9 cellular contexts compared by ENCODE assay signal in the genomic region with DNA sequence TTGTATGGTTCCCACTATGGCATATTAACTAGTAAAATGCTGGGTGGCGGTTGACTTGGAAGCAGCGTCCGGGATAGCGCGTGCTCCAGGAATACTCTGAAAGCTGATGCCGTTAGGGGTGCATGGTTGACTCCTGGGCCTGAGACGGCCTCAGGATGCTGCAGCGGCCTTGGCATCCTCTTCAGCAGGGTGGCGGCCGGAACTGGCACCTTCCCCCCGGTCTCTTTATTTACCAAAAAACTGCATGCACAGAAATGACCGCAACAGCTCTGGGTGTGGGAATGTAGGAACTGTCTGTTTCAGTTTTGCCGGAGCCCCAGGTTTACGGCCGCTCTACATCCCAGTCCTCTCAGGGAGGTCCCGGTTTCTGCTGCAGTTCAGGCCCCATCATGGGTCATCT. TPM values are rescaled to one million over a fixed set of nuclear protein-coding genes. Genes with fewer than 3 reads are reported as not detected.
DNase-seq lines count a peak whose midpoint lies in the region; ATAC-seq and TF ChIP-seq lines count a peak whose summit lies in the region.
"Had no signal": no experiment of that assay in that cellular context is flagged by ENCODE, and none has a peak within 500 bp of the region (broad histone marks: within the 10 kb centered on the region; RNA-seq: fewer than 3 reads in every experiment).

No MANE protein-coding gene starts in this region.

- H3K4me2 ChIP-seq in PC-9, result peak overlapping the region; percentile 70

- H3K27me3 ChIP-seq in PC-9 (ENCODE audit: insufficient read depth, low read depth) (no peaks in the 10 kb centered on the region), colonic mucosa (no peaks in the 10 kb centered on the region)

- no peak overlapping the region for H2AFZ ChIP-seq in PC-9

- H3K4me3 Mint-ChIP-seq in natural killer cell (peak overlapping the region; percentile 79), endothelial cell (ENCODE audit: unreplicated experiment) (no peak overlapping the region)
- H3K4me3 Mint-ChIP-seq: type B pancreatic cell had no signal

- H3K27me3 Mint-ChIP-seq in natural killer cell (ENCODE audit: low read depth in 2 of 2) (no peaks in the 10 kb centered on the region), endothelial cell (ENCODE audit: unreplicated experiment) (peaks cover 3% of the 10 kb centered on the region)
- H3K27me3 Mint-ChIP-seq: type B pancreatic cell had no signal

- H3K36me3 Mint-ChIP-seq in natural killer cell (no peaks in the 10 kb centered on the region), endothelial cell (ENCODE audit: low read depth, unreplicated experiment) (peaks cover 16% of the 10 kb centered on the region)

- no peaks in the 10 kb centered on the region for H4K20me1 ChIP-seq in PC-9 (ENCODE audit: insufficient read depth)

- H3K9me3 Mint-ChIP-seq in natural killer cell (no peaks in the 10 kb centered on the region), endothelial cell (ENCODE audit: unreplicated experiment) (no peaks in the 10 kb centered on the region)
- H3K9me3 Mint-ChIP-seq: type B pancreatic cell had no signal

- H3K4me1 Mint-ChIP-seq in natural killer cell (peaks cover 53 to 60% of the 10 kb centered on the region in 2 donors), endothelial cell (ENCODE audit: unreplicated experiment) (peaks cover 18% of the 10 kb centered on the region)

- CTCF ChIA-PET in PC-9 (lab: Charles Lee), result interaction anchor here (0.9 kb wide), 1 partner anchor 26 kb away, joined by 3 read pairs; no protein-coding TSS in a partner anchor

- peaks cover 48% of the 10 kb centered on the region for H3K4me1 ChIP-seq in PC-9 (replicated peaks; ENCODE audit: insufficient read depth)
- peaks cover 14% of the 10 kb centered on the region for H3K4me1 ChIP-seq in colonic mucosa

- DNase-seq in AG20443 (ENCODE audit: low spot score), result peak; percentile 24
- DNase-seq in PC-9, result no peak
- no peak for DNase-seq in colonic mucosa
- DNase-seq in natural killer cell, result peak; percentile 22
- no peak for DNase-seq in endothelial cell (ENCODE audit: low spot score)
- DNase-seq in SKM-1 (lab: John Stamatoyannopoulos, UW; ENCODE audit: unreplicated experiment), result no peak
- DNase-seq in NCI-H1436 (lab: John Stamatoyannopoulos, UW), result no peak
- DNase-seq in NCI-H187 treated with DMSO at 0.1 percent for 48 hours (lab: John Stamatoyannopoulos, UW), result no peak

- H3K9me3 ChIP-seq in PC-9 (ENCODE audit: insufficient read depth, low read depth) (no peaks in the 10 kb centered on the region), colonic mucosa (no peaks in the 10 kb centered on the region)

- H3K36me3 ChIP-seq in PC-9 (ENCODE audit: low read depth), result 0 out of 2 replicates have a peak, but pooled peaks cover 4% of the 10 kb centered on the region
- no peaks in the 10 kb centered on the region for H3K36me3 ChIP-seq in colonic mucosa

- BruUV-seq in PC-9 (replicated peaks; lab: Mats Ljungman, UMichigan), result TSS peak; percentile 13

- peak overlapping the region; percentile 82 to 88 for H3K27ac Mint-ChIP-seq in natural killer cell
- H3K27ac Mint-ChIP-seq in endothelial cell (ENCODE audit: unreplicated experiment), result no peak overlapping the region

- H3K4me3 ChIP-seq in PC-9 (peak overlapping the region; percentile 16; the same call in 1 of the 2 replicates), colonic mucosa (no peak overlapping the region)

- peak; percentile 19 to 50 (median 43) for ATAC-seq in natural killer cell

- POLR2A ChIA-PET in PC-9 (lab: Charles Lee; ENCODE audit: unreplicated experiment), result interaction anchor here (0.6 to 1.2 kb wide), 3 partner anchors 11 to 687 kb away, joined by 3 to 10 read pairs (median 5); no protein-coding TSS in a partner anchor

- no peaks in the 10 kb centered on the region for H3K9me2 ChIP-seq in PC-9 (ENCODE audit: insufficient read depth)

- H3K27ac ChIP-seq in PC-9 (peak overlapping the region; percentile 99), colonic mucosa (peak overlapping the region; percentile 42)

- H3K79me2 ChIP-seq in PC-9 (ENCODE audit: low read depth), result peaks cover 56% of the 10 kb centered on the region

- TF ChIP-seq CTCF in PC-9 (conservative IDR thresholded peaks at IDR 0.05) (no peak), colonic mucosa (IDR thresholded peaks at IDR 0.05) (no peak), natural killer cell (IDR thresholded peaks at IDR 0.05) (no peak), endothelial cell (IDR thresholded peaks at IDR 0.05; ENCODE audit: unreplicated experiment) (no peak)

- intact Hi-C loops in PC-9 (cut with micrococcal nuclease; ENCODE audit: unreplicated experiment), result no loop called here
- intact Hi-C loops in colonic mucosa (cut with DNase I), result no loop called here
- intact Hi-C loops in natural killer cell (cut with micrococcal nuclease), result no loop called here

- peak overlapping the region in 1 of 2 donors; percentile 63 for H3K9ac ChIP-seq in colonic mucosa (ENCODE audit: low read depth in 2 of 2, low read length in 2 of 2)

- peaks cover 34% of the 10 kb centered on the region for H3F3A ChIP-seq in PC-9 (ENCODE audit: insufficient read depth, low read depth)

RNA-seq across cellular contexts. Expression of a gene that starts 28.8 kb away (rescaled TPM):
- 222 and 234 TPM in 2 replicates for total RNA-seq in PC-9 (2021)
- total RNA-seq in colonic mucosa, result 100 to 1,000 TPM; 134 to 209 TPM
- total RNA-seq in natural killer cell, result 10 to 100 TPM; 43.9 to 62.4 (median 47.4) TPM
- 52.3 TPM for total RNA-seq in endothelial cell (ENCODE audit: unreplicated experiment)

Comparison
In these comparisons a context has a peak if more than half of its experiments do, and no peak if none do; other contexts are left out.
1. DNase-seq: peak in AG20443 (single experiment) and natural killer cell (single experiment); none in PC-9 (0 of 2), colonic mucosa (single experiment), endothelial cell (single experiment), SKM-1 (single experiment), NCI-H1436 (single experiment) and NCI-H187 treated with DMSO at 0.1 percent for 48 hours (single experiment).